ENCODE assay signal across 14 cellular contexts in the genomic region with DNA sequence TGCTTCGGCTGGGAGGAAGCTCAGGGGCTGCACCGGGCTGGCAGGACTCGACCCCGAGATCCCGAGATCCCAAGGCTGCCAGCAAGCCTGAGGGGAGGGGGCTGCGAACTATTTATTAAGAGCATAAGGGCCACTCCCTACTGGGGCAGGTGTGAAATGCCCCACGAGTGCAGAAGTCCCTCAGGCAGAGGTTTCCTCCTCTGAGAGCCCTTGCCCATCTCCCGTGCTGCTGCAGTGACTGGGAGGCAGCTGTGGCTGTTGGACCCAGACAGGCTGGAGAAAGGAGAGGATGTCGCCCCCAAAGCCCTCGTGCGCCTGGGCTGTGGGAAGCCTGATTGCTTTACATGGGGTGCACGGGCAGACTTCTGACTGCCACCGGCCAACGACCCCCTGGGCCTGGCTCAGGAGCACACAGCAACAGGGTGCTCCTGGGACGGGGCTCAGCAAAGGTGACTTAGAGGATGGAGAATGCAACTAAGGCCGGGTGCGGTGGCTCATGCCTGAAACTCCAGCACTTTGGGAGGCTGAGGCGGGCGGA. TPM values are rescaled to one million over a fixed set of nuclear protein-coding genes. Genes with fewer than 3 reads are reported as not detected.
DNase-seq lines count a peak whose midpoint lies in the region; TF ChIP-seq lines count a peak whose summit lies in the region.
"Had no signal": no experiment of that assay in that cellular context is flagged by ENCODE, and none has a peak within 500 bp of the region (broad histone marks: within the 10 kb centered on the region; RNA-seq: fewer than 3 reads in every experiment).

No MANE protein-coding gene starts in this region.

- H3K36me3 Mint-ChIP-seq in endodermal cell (ENCODE audit: low read depth) = no peaks in the 10 kb centered on the region

- no peaks in the 10 kb centered on the region for H3K9me3 Mint-ChIP-seq in endodermal cell

- WGBS in endodermal cell (ENCODE audit: insufficient coverage in 1 of 2, insufficient read length in 1 of 2), 2 experiments = 82 to 84% methylated on average over 12 to 19 of the region's 19 CpGs
- WGBS in transverse colon (ENCODE audit: low coverage in 1 of 2), 2 donors = 67 to 83% methylated on average over 7 to 14 of the region's 19 CpGs

- peak; percentile 15 for DNase-seq in activated naive CD4-positive, alpha-beta T cell treated with Interleukin-2 at 50 U/mL for 16 hours
- DNase-seq in activated naive CD4-positive, alpha-beta T cell treated with anti-CD3 and anti-CD28 coated beads, Interleukin-2, amount 50 U/mL, for 16 hours = no peak
- DNase-seq in Peyer's patch (no peak), endodermal cell (peak; percentile 52), transverse colon (no peak), A172 (ENCODE audit: low spot score) (no peak), HT-29 (ENCODE audit: low spot score) (no peak)
- no peak for DNase-seq in activated CD4-positive, CD25-positive, alpha-beta regulatory T cell treated with anti-CD3 and anti-CD28 coated beads, Interleukin-2, amount 50 U/mL, for 72 hours
- DNase-seq: IMR-90, NCI-H1417, NCI-H446 treated with DMSO at 0.1 percent for 48 hours, pancreas, PC-3 had no signal

- H3K4me1 Mint-ChIP-seq in endodermal cell = peaks cover 7% of the 10 kb centered on the region

- no peak overlapping the region for H3K27ac Mint-ChIP-seq in endodermal cell

- H3K4me1 ChIP-seq in Peyer's patch (peaks cover 0 to 23% (median 11%) of the 10 kb centered on the region in 4 donors), endodermal cell (ENCODE audit: control insufficient read depth, insufficient read depth, low read length) (peaks cover 5% of the 10 kb centered on the region), transverse colon (peaks cover 0 to 33% (median 4%) of the 10 kb centered on the region in 4 donors)
- H3K4me1 ChIP-seq: pancreas had no signal

- TF ChIP-seq EP300 in transverse colon (IDR thresholded peaks at IDR 0.05; ENCODE audit: low read depth) = no peak

- in situ Hi-C loops in transverse colon (cut with MboI; ENCODE audit: low pct_ligation_motif_present in 1 of 4, low pct_unique_long_range_greater_than_20kb in 1 of 4, low sequenced_read_pairs in 3 of 4) = no loop called here

- H3K4me3 Mint-ChIP-seq in endodermal cell = no peak overlapping the region

- H3K36me3 ChIP-seq in Peyer's patch (peaks cover 0 to 4% (median 0%) of the 10 kb centered on the region in 3 donors), endodermal cell (ENCODE audit: control insufficient read depth, insufficient read depth, low read length) (no peaks in the 10 kb centered on the region), transverse colon (no peaks in the 10 kb centered on the region)
- H3K36me3 ChIP-seq: pancreas had no signal

- peak overlapping the region; percentile 43 to 78 (median 64) for H3K27ac ChIP-seq in Peyer's patch
- H3K27ac ChIP-seq in endodermal cell (ENCODE audit: low read depth, low read length) = no peak overlapping the region
- H3K27ac ChIP-seq in transverse colon = peak overlapping the region; percentile 24 to 53 (median 28)
- H3K27ac ChIP-seq: pancreas, thoracic aorta had no signal

- TF ChIP-seq CTCF in Peyer's patch (IDR thresholded peaks at IDR 0.05) (no peak), endodermal cell (conservative IDR thresholded peaks at IDR 0.05) (no peak), transverse colon (IDR thresholded peaks at IDR 0.05) (no peak)

- H3K9ac ChIP-seq in endodermal cell (ENCODE audit: extremely low read depth, low read length, poor library complexity, severe bottlenecking) = no peak overlapping the region

- TF ChIP-seq POLR2A in Peyer's patch (IDR thresholded peaks at IDR 0.05) (no peak), transverse colon (IDR thresholded peaks at IDR 0.05) (no peak)

- H3K4me3 ChIP-seq in Peyer's patch (no peak overlapping the region), endodermal cell (ENCODE audit: low read length) (no peak overlapping the region), transverse colon (no peak overlapping the region)
- H3K4me3 ChIP-seq: pancreas, thoracic aorta had no signal

- H3K9me3 ChIP-seq in Peyer's patch = no peaks in the 10 kb centered on the region
- H3K9me3 ChIP-seq in endodermal cell (ENCODE audit: control insufficient read depth, low read length) = no peaks in the 10 kb centered on the region
- H3K9me3 ChIP-seq in transverse colon = no peaks in the 10 kb centered on the region
- H3K9me3 ChIP-seq: pancreas, thoracic aorta had no signal

- H3K27me3 ChIP-seq in Peyer's patch (no peaks in the 10 kb centered on the region), endodermal cell (ENCODE audit: control insufficient read depth, insufficient read depth, low read length, poor library complexity, severe bottlenecking) (no peaks in the 10 kb centered on the region), transverse colon (no peaks in the 10 kb centered on the region)
- H3K27me3 ChIP-seq: pancreas had no signal

- peaks cover 6% of the 10 kb centered on the region for H3K27me3 Mint-ChIP-seq in endodermal cell (ENCODE audit: insufficient read depth)

- intact Hi-C loops in transverse colon (cut with DNase I; ENCODE audit: low total_unique reads) = no loop called here

RNA-seq across cellular contexts. Expression of a gene that starts 39.8 kb away (rescaled TPM):
- total RNA-seq in Peyer's patch = 10 to 100 TPM in 2 of 4 donors, 1 to 10 TPM in 2; 3.9 to 63.5 (median 13.2) TPM
- total RNA-seq in endodermal cell = 1 to 10 TPM; 4.3 to 7.5 TPM
- 9.8 TPM for polyA plus RNA-seq in endodermal cell (2013, experiment 1 of 2)
- 8.5 TPM for polyA plus RNA-seq in endodermal cell (2013, experiment 2 of 2)
- 10 to 100 TPM; 26.3 to 47.1 (median 38.8) TPM for total RNA-seq in transverse colon
- 74.7 and 106 TPM in 2 replicates for total RNA-seq in A172 (2014; rRNA removed; shearing (Covaris generic))
- 2.7 and 4.0 TPM in 2 replicates for total RNA-seq in HT-29 (2014; rRNA removed; shearing (Covaris generic))

Comparison
In these comparisons a context has a peak if more than half of its experiments do, and no peak if none do; other contexts are left out.
1. DNase-seq: peak in activated naive CD4-positive, alpha-beta T cell treated with Interleukin-2 at 50 U/mL for 16 hours (single experiment) and endodermal cell (single experiment); none in activated naive CD4-positive, alpha-beta T cell treated with anti-CD3 and anti-CD28 coated beads, Interleukin-2, amount 50 U/mL, for 16 hours (single experiment), Peyer's patch (0 of 3), transverse colon (single experiment), A172 (single experiment), HT-29 (single experiment) and activated CD4-positive, CD25-positive, alpha-beta regulatory T cell treated with anti-CD3 and anti-CD28 coated beads, Interleukin-2, amount 50 U/mL, for 72 hours (single experiment).